ENCODE assay signal across 1 cellular context in the genomic region with DNA sequence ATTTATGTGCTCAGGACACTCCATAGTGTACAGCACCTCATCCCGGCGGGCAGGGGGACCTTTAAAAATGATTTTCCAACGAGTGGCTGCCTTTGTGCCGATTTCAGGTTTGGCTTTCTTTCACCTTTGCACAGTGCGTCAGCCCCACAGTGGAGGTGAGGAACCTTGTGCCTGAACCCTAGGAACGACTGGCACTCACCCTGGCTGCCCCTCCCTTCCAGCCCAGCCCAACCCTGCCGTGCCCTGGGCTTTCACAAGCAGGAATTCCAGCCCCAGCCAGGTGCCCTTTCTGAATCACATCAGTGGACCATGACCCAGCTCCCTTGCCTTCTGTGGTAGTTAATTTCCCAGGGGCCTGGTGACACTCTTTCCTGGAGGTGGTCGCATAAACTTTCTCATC.
TF ChIP-seq lines count a peak whose summit lies in the region.

No MANE protein-coding gene starts in this region.

TF ChIP-seq in H1, 55 proteins besides CTCF, POLR2A, EP300 and RAD21 (continued from another document):
- 0 out of 2 replicates have a peak, but pooled peaks have one; percentile 16 for TF ChIP-seq TEAD4 (IDR thresholded peaks at IDR 0.05; ENCODE audit: low read depth, low read length)
